In genomic region chr2:21676676-21677075, GRCh38 we compare ENCODE assay signal across 17 cellular contexts.
"Had no signal": no experiment of that assay in that cellular context is flagged by ENCODE, and none has a peak within 500 bp of the region (broad histone marks: within the 10 kb centered on the region; RNA-seq: fewer than 3 reads in every experiment).

No MANE protein-coding gene starts in this region.

- H3K27me3 ChIP-seq: spleen, stomach, testis had no signal

- H3K27ac ChIP-seq: spleen, stomach, testis had no signal

- H3K9me3 ChIP-seq: testis had no signal

- H3K4me1 ChIP-seq: spleen, stomach, testis had no signal

- H3K4me3 Mint-ChIP-seq: mesothelial cell of epicardium, nephron progenitor cell, T-cell had no signal

- H3K36me3 Mint-ChIP-seq: mesothelial cell of epicardium, T-cell had no signal

- H3K36me3 ChIP-seq: spleen, stomach had no signal

- DNase-seq: activated CD4-positive, alpha-beta T cell treated with anti-CD3 and anti-CD28 coated beads, Interleukin-2, amount 50 U/mL, for 1 hour; activated CD8-positive, alpha-beta memory T cell treated with anti-CD3 and anti-CD28 coated beads for 24 hours; activated naive CD4-positive, alpha-beta T cell; anterior cingulate cortex; hippocampal formation; kidney; nephron progenitor cell; spleen; stomach; T-cell; T1000; testis had no signal

- ATAC-seq: activated CD4-positive, CD25-positive, alpha-beta regulatory T cell treated with anti-CD3 and anti-CD28 coated beads, Interleukin-2, amount 50 U/mL, for 24 hours; esophagus mucosa; sciatic nerve; T-cell had no signal

- H3K4me1 Mint-ChIP-seq: mesothelial cell of epicardium, nephron progenitor cell, T-cell had no signal

- H3K27ac Mint-ChIP-seq: mesothelial cell of epicardium, nephron progenitor cell, progenitor cell of endocrine pancreas, T-cell had no signal

- H3K27me3 Mint-ChIP-seq: progenitor cell of endocrine pancreas, T-cell had no signal

- H3K4me3 ChIP-seq: spleen, stomach, testis had no signal
